ENCODE assay signal across 18 cellular contexts in the genomic region with DNA sequence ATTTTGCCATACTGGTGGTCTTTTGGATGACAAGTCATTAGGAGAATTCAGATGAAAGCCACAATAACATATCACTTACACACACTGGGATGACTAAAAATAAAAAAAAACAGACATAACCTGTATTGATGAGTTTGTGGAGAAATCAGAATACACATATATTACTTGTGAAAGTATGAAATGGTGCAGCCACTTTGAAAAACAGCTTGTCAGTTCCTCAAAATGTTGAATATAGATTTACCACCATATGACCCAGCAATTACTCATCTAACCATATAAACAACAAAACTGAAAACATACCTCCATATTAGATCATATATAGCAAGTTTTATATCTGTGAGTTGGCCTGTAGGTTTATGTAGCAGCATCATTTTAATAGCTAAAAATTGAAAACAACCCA.
A peak's percentile ranks its signal among the peaks of the same experiment; 100 is the strongest.
DNase-seq lines count a peak whose midpoint lies in the region; ATAC-seq and TF ChIP-seq lines count a peak whose summit lies in the region.
"Had no signal": no experiment of that assay in that cellular context is flagged by ENCODE, and none has a peak within 500 bp of the region (broad histone marks: within the 10 kb centered on the region; RNA-seq: fewer than 3 reads in every experiment).

No MANE protein-coding gene starts in this region.

- H2AFZ ChIP-seq in SU-DHL-6 (ENCODE audit: low read depth, low read length, severe bottlenecking), result peak overlapping the region; percentile 36
- peak overlapping the region; percentile 36 for H2AFZ ChIP-seq in neural progenitor cell (replicated peaks)

- no peaks in the 10 kb centered on the region for H3K9me3 ChIP-seq in SU-DHL-6 (ENCODE audit: insufficient read depth, low read length)
- no peaks in the 10 kb centered on the region for H3K9me3 ChIP-seq in neural progenitor cell (ENCODE audit: low read depth)
- H3K9me3 ChIP-seq: BE2C had no signal

- no peaks in the 10 kb centered on the region for H3K27me3 ChIP-seq in SU-DHL-6 (ENCODE audit: low read length)
- no peaks in the 10 kb centered on the region for H3K27me3 ChIP-seq in neural progenitor cell
- H3K27me3 ChIP-seq: BE2C had no signal

- ATAC-seq in GM18868 (IDR thresholded peaks at IDR 0.05; ENCODE audit: unreplicated experiment) (peak; percentile 46), HG02884 (IDR thresholded peaks at IDR 0.05; ENCODE audit: unreplicated experiment) (peak; percentile 58), HG02610 (IDR thresholded peaks at IDR 0.05; ENCODE audit: unreplicated experiment) (no peak)
- ATAC-seq: HepG2, T-helper 17 cell had no signal

- H3K9me3 Mint-ChIP-seq in neural progenitor cell, result no peaks in the 10 kb centered on the region
- H3K9me3 Mint-ChIP-seq: HFFc6 had no signal

- no peak overlapping the region for H3K4me2 ChIP-seq in SU-DHL-6 (ENCODE audit: low read depth, low read length, poor library complexity, severe bottlenecking)
- no peak overlapping the region for H3K4me2 ChIP-seq in neural progenitor cell

- H3F3A ChIP-seq in SU-DHL-6 (ENCODE audit: insufficient read depth), result no peaks in the 10 kb centered on the region
- no peaks in the 10 kb centered on the region for H3F3A ChIP-seq in neural progenitor cell (ENCODE audit: low read depth)

- no peaks in the 10 kb centered on the region for H3K27me3 Mint-ChIP-seq in neural progenitor cell (ENCODE audit: insufficient read depth, low read depth)
- H3K27me3 Mint-ChIP-seq: CD4-positive, alpha-beta memory T cell; T-helper 17 cell had no signal

- H3K4me1 Mint-ChIP-seq in neural progenitor cell, result no peaks in the 10 kb centered on the region
- H3K4me1 Mint-ChIP-seq: CD4-positive, alpha-beta memory T cell; T-helper 17 cell had no signal

- TF ChIP-seq CTCF in SU-DHL-6 (IDR thresholded peaks at IDR 0.05; ENCODE audit: insufficient read depth, low read length, poor library complexity, severe bottlenecking) (no peak), neural progenitor cell (IDR thresholded peaks at IDR 0.05) (no peak)

- no peak overlapping the region for H3K27ac Mint-ChIP-seq in neural progenitor cell
- H3K27ac Mint-ChIP-seq: CD4-positive, alpha-beta memory T cell; HFFc6; T-helper 17 cell had no signal

- no peak for DNase-seq in neural progenitor cell (ENCODE audit: low spot score)
- DNase-seq in NCI-H1417 (lab: John Stamatoyannopoulos, UW), result no peak
- no peak for DNase-seq in stimulated activated CD4-positive, alpha-beta T cell treated with anti-CD3 and anti-CD28 coated beads, Interleukin-1b, Interleukin-23, amount 100 ng/mL, for 48 hours
- DNase-seq: BE2C; CD4-positive, alpha-beta memory T cell; GOT3; HFFc6; KG1; NCI-H1105; NCI-H187; NCI-H526 treated with DMSO at 0.1 percent for 48 hours; SHP77 treated with DMSO at 0.1 percent for 48 hours; T-helper 17 cell had no signal

- H3K27ac ChIP-seq in SU-DHL-6 (ENCODE audit: low read depth, low read length) (no peak overlapping the region), neural progenitor cell (no peak overlapping the region)

- no peaks in the 10 kb centered on the region for H3K36me3 Mint-ChIP-seq in neural progenitor cell
- H3K36me3 Mint-ChIP-seq: CD4-positive, alpha-beta memory T cell had no signal

- H3K79me2 ChIP-seq in SU-DHL-6 (ENCODE audit: insufficient read depth, low read length), result no peaks in the 10 kb centered on the region
- no peaks in the 10 kb centered on the region for H3K79me2 ChIP-seq in neural progenitor cell (ENCODE audit: low read depth)

- no peak overlapping the region for H3K9ac ChIP-seq in SU-DHL-6 (ENCODE audit: low read length)
- H3K9ac ChIP-seq in neural progenitor cell, result no peak overlapping the region

- H3K36me3 ChIP-seq in SU-DHL-6 (ENCODE audit: low read length), result no peaks in the 10 kb centered on the region
- H3K36me3 ChIP-seq in neural progenitor cell, result no peaks in the 10 kb centered on the region
- H3K36me3 ChIP-seq: BE2C had no signal

- no peaks in the 10 kb centered on the region for H3K4me1 ChIP-seq in neural progenitor cell

- no peak overlapping the region for H3K4me3 Mint-ChIP-seq in neural progenitor cell
- H3K4me3 Mint-ChIP-seq: CD4-positive, alpha-beta memory T cell; HFFc6; T-helper 17 cell had no signal

- no peaks in the 10 kb centered on the region for H4K20me1 ChIP-seq in SU-DHL-6 (ENCODE audit: low read depth, low read length)
- no peaks in the 10 kb centered on the region for H4K20me1 ChIP-seq in neural progenitor cell (ENCODE audit: low read depth)

- no peaks in the 10 kb centered on the region for H3K9me2 ChIP-seq in SU-DHL-6 (replicated peaks; ENCODE audit: insufficient read depth, low read length)

- no peak overlapping the region for H3K4me3 ChIP-seq in SU-DHL-6 (ENCODE audit: insufficient read depth, low read length, poor library complexity, severe bottlenecking)
- no peak overlapping the region for H3K4me3 ChIP-seq in neural progenitor cell
